ENCODE assay signal across 18 cellular contexts in genomic region chr19:13040916-13041292, GRCh38. TPM values are rescaled to one million over a fixed set of nuclear protein-coding genes. Genes with fewer than 3 reads are reported as not detected.
DNase-seq lines count a peak whose midpoint lies in the region; ATAC-seq and TF ChIP-seq lines count a peak whose summit lies in the region.
"Had no signal": no experiment of that assay in that cellular context is flagged by ENCODE, and none has a peak within 500 bp of the region (broad histone marks: within the 10 kb centered on the region; RNA-seq: fewer than 3 reads in every experiment).

No MANE protein-coding gene starts in this region.

- peak overlapping the region; percentile 45 for H3K4ac ChIP-seq in IMR-90 (ENCODE audit: low read depth, low read length)

- H2AFZ ChIP-seq in IMR-90 (replicated peaks; ENCODE audit: low read length, poor library complexity): no peak overlapping the region

- no peak overlapping the region for H4K91ac ChIP-seq in IMR-90 (ENCODE audit: insufficient read depth, low read depth, low read length)

- H3K27ac ChIP-seq in IMR-90 (ENCODE audit: insufficient read depth, low read length) (no peak overlapping the region; the same call in 1 of the 2 replicates), substantia nigra (ENCODE audit: low read depth, low read length, poor library complexity, severe bottlenecking) (peak overlapping the region; percentile 80)

- CTCF ChIA-PET in IMR-90 (lab: Yijun Ruan, JAX): no interaction called here

- no peak overlapping the region for H3K4me3 ChIP-seq in IMR-90 (ENCODE audit: insufficient read depth, low read depth, low read length)
- no peak overlapping the region for H3K4me3 ChIP-seq in mucosa of stomach (ENCODE audit: low read length)

- H2AK5ac ChIP-seq in IMR-90 (ENCODE audit: low read depth, low read length): 0 out of 2 replicates have a peak overlapping the region, but pooled peaks have one; percentile 4

- no peak overlapping the region for H2AK9ac ChIP-seq in IMR-90 (replicated peaks; ENCODE audit: low read depth, low read length, poor library complexity)

- no peaks in the 10 kb centered on the region for H3K27me3 Mint-ChIP-seq in chondrocyte (ENCODE audit: low read depth)

- H3K9ac ChIP-seq in IMR-90 (ENCODE audit: low read depth, low read length) (no peak overlapping the region), mucosa of stomach (ENCODE audit: low read length) (peak overlapping the region; percentile 4)

- H2BK15ac ChIP-seq in IMR-90 (ENCODE audit: low read depth, low read length): no peak overlapping the region

- no peak overlapping the region for H3K4me2 ChIP-seq in IMR-90 (ENCODE audit: low read depth, low read length)

- in situ Hi-C loops in IMR-90 (cut with MboI; ENCODE audit: low sequenced_read_pairs): no loop called here

- TF ChIP-seq CTCF in IMR-90 (conservative IDR thresholded peaks at IDR 0.05; ENCODE audit: low read depth, low read length) (no peak), chondrocyte (IDR thresholded peaks at IDR 0.05) (no peak), omental fat pad (IDR thresholded peaks at IDR 0.05) (no peak)

- ATAC-seq in IMR-90 (ENCODE audit: low read depth) (no peak), GM18868 (IDR thresholded peaks at IDR 0.05; ENCODE audit: unreplicated experiment) (no peak), omental fat pad (ENCODE audit: low FRiP score) (no peak), HG02610 (IDR thresholded peaks at IDR 0.05; ENCODE audit: unreplicated experiment) (no peak)
- ATAC-seq: activated T-helper 17 cell treated with anti-CD3 and anti-CD28 coated beads, Interleukin-2, amount 50 U/mL, for 72 hours; stimulated activated naive CD8-positive, alpha-beta T cell treated with anti-CD3 and anti-CD28 coated beads, Interleukin-15, Interleukin-2, amounts not matched to agents 100 U/mL and 50 U/mL, for 24 hours had no signal

- peaks cover 56% of the 10 kb centered on the region for H3K9me1 ChIP-seq in IMR-90 (ENCODE audit: insufficient read depth, low read length)

- H2BK120ac ChIP-seq in IMR-90 (ENCODE audit: low read depth, low read length): no peak overlapping the region

- no peak overlapping the region for H3K18ac ChIP-seq in IMR-90 (ENCODE audit: low read depth, low read length)

- no peak overlapping the region for H4K8ac ChIP-seq in IMR-90 (ENCODE audit: low read depth in 2 of 2, low read length in 2 of 2)

- dilution Hi-C loops in IMR-90 (cut with HindIII; ENCODE audit: low sequenced_read_pairs, unreplicated experiment): no loop called here

- peaks cover 17% of the 10 kb centered on the region for H4K20me1 ChIP-seq in IMR-90 (ENCODE audit: insufficient read depth, low read length)

- no peak overlapping the region for H3K56ac ChIP-seq in IMR-90 (ENCODE audit: extremely low read depth, insufficient read depth, low read length)

- BruUV-seq in IMR-90 (replicated peaks; lab: Mats Ljungman, UMichigan): no TSS peak

- H3K4me1 Mint-ChIP-seq in chondrocyte (ENCODE audit: low read depth): peaks cover 70% of the 10 kb centered on the region

- peak overlapping the region; percentile 84 for H3K27ac Mint-ChIP-seq in chondrocyte (ENCODE audit: unreplicated experiment)
- H3K27ac Mint-ChIP-seq: activated T-helper 17 cell treated with anti-CD3 and anti-CD28 coated beads, Interleukin-2, amount 50 U/mL, for 72 hours had no signal

- WGBS in IMR-90 (ENCODE audit: extremely low coverage in 2 of 2, insufficient read length in 1 of 2), 2 experiments: 50% methylated on average over 1 of the region's 4 CpGs; no CpG with 5 or more reads in 1 of the 2 experiments

- H4K5ac ChIP-seq in IMR-90 (ENCODE audit: low read depth, low read length): no peak overlapping the region

- H3K9me3 Mint-ChIP-seq in chondrocyte (ENCODE audit: low read depth): no peaks in the 10 kb centered on the region
- H3K9me3 Mint-ChIP-seq: activated T-helper 17 cell treated with anti-CD3 and anti-CD28 coated beads, Interleukin-2, amount 50 U/mL, for 72 hours had no signal

- H2BK5ac ChIP-seq in IMR-90 (ENCODE audit: low read depth, low read length, poor library complexity, severe bottlenecking): no peak overlapping the region

- 0 out of 2 replicates have a peak overlapping the region, but pooled peaks have one; percentile 29 for H3K23ac ChIP-seq in IMR-90 (ENCODE audit: low read depth, low read length)

- peaks cover 21% of the 10 kb centered on the region for H3K36me3 ChIP-seq in IMR-90 (ENCODE audit: control insufficient read depth, insufficient read depth, low read length)
- H3K36me3 ChIP-seq in mucosa of stomach (ENCODE audit: control insufficient read depth, insufficient read depth, low read length): no peaks in the 10 kb centered on the region

- H3K14ac ChIP-seq in IMR-90 (replicated peaks; ENCODE audit: low read depth, low read length): peak overlapping the region; percentile 26; the same call in 1 of the 2 replicates

- DNase-seq in IMR-90 (no peak), chondrocyte (ENCODE audit: low spot score) (no peak), substantia nigra (lab: John Stamatoyannopoulos, UW) (no peak), C1 segment of cervical spinal cord (lab: John Stamatoyannopoulos, UW) (no peak), omental fat pad (ENCODE audit: low spot score) (no peak)
- DNase-seq: activated CD4-positive, CD25-positive, alpha-beta regulatory T cell; AML-193; Calu3; cortex of kidney; GF-D8; Kasumi-1; NCI-H1417 treated with DMSO at 0.1 percent for 48 hours; NCI-H226; stimulated activated naive CD8-positive, alpha-beta T cell treated with anti-CD3 and anti-CD28 coated beads, Interleukin-15, Interleukin-2, amounts not matched to agents 100 U/mL and 50 U/mL, for 24 hours had no signal

- peaks cover 59 to 90% of the 10 kb centered on the region in 2 experiments for H3K79me1 ChIP-seq in IMR-90 (ENCODE audit: low read depth in 1 of 2, low read length in 2 of 2)

- H3K4me1 ChIP-seq in IMR-90 (ENCODE audit: control insufficient read depth, insufficient read depth, low read length) (peaks cover 55% of the 10 kb centered on the region), mucosa of stomach (ENCODE audit: control insufficient read depth, insufficient read depth, low read length) (peaks cover 68% of the 10 kb centered on the region)

- H3K27me3 ChIP-seq in IMR-90 (ENCODE audit: control insufficient read depth, insufficient read depth, low read length) (no peaks in the 10 kb centered on the region), mucosa of stomach (ENCODE audit: control insufficient read depth, insufficient read depth, low read length) (no peaks in the 10 kb centered on the region)

- TF ChIP-seq POLR2A in IMR-90 (IDR thresholded peaks at IDR 0.05; ENCODE audit: low read depth, low read length): no peak

- peaks cover 9% of the 10 kb centered on the region for H3K36me3 Mint-ChIP-seq in chondrocyte (ENCODE audit: low read depth)

- POLR2A ChIA-PET in IMR-90 (lab: Charles Lee; ENCODE audit: unreplicated experiment): no interaction called here

- H3K9me3 ChIP-seq in IMR-90 (ENCODE audit: control insufficient read depth, insufficient read depth, low read length): no peaks in the 10 kb centered on the region
- H3K9me3 ChIP-seq in mucosa of stomach (ENCODE audit: control insufficient read depth, low read length): no peaks in the 10 kb centered on the region

- intact Hi-C loops in IMR-90 (cut with micrococcal nuclease): no loop called here

- no peak for TF ChIP-seq RAD21 in IMR-90 (IDR thresholded peaks at IDR 0.05; ENCODE audit: low read length)

- H2BK20ac ChIP-seq in IMR-90 (ENCODE audit: low read depth, low read length): no peak overlapping the region

- no peak overlapping the region for H3K4me3 Mint-ChIP-seq in chondrocyte (ENCODE audit: unreplicated experiment)
- H3K4me3 Mint-ChIP-seq: activated T-helper 17 cell treated with anti-CD3 and anti-CD28 coated beads, Interleukin-2, amount 50 U/mL, for 72 hours had no signal

TF ChIP-seq in IMR-90, 13 proteins besides CTCF, POLR2A, EP300 and RAD21:
- TF ChIP-seq CEBPB (IDR thresholded peaks at IDR 0.05; ENCODE audit: low read depth, low read length) (no peak), RFX5 (IDR thresholded peaks at IDR 0.05; ENCODE audit: low read depth, low read length) (no peak), CHD1 (IDR thresholded peaks at IDR 0.05; ENCODE audit: low read depth, low read length) (no peak), RCOR1 (IDR thresholded peaks at IDR 0.05; ENCODE audit: insufficient replicate concordance, low read length) (no peak), BHLHE40 (IDR thresholded peaks at IDR 0.05; ENCODE audit: low read depth, low read length) (no peak), SMC3 (IDR thresholded peaks at IDR 0.05; ENCODE audit: low read depth, low read length) (no peak), USF2 (IDR thresholded peaks at IDR 0.05; ENCODE audit: low read depth, low read length) (no peak), NFE2L2 (IDR thresholded peaks at IDR 0.05; ENCODE audit: low read depth, low read length) (no peak), MAZ (IDR thresholded peaks at IDR 0.05; ENCODE audit: borderline replicate concordance, low read depth, low read length) (no peak), FOS (IDR thresholded peaks at IDR 0.05; ENCODE audit: low read depth, low read length) (no peak), ELK1 (IDR thresholded peaks at IDR 0.05; ENCODE audit: borderline replicate concordance, low read depth, low read length) (no peak), MAFK (IDR thresholded peaks at IDR 0.05; ENCODE audit: low read depth, low read length) (no peak)

RNA-seq across cellular contexts. Expression of gene NFIX, which starts 45.6 kb away (rescaled TPM):
- 10.0 and 10.2 TPM in 2 replicates for total RNA-seq in IMR-90 (2012; rRNA removed)
- 46.9 and 47.7 TPM in 2 replicates for polyA plus RNA-seq in IMR-90 (2012; rRNA removed)
- polyA plus RNA-seq in IMR-90 (2012; cell fraction: cytosol; rRNA removed): 34.3 and 53.4 TPM in 2 replicates
- polyA plus RNA-seq in IMR-90 (2012; cell fraction: nucleus; rRNA removed; ENCODE audit: low replicate concordance): 34.8 and 48.3 TPM in 2 replicates
- total RNA-seq in chondrocyte: 95.4 to 117 TPM (median 98.9 TPM) in 3 replicates
- 10 to 100 TPM; 39.5 to 53.1 (median 43.0) TPM for total RNA-seq in omental fat pad
